Comparison of ENCODE assay signal across 8 cellular contexts in the genomic region with DNA sequence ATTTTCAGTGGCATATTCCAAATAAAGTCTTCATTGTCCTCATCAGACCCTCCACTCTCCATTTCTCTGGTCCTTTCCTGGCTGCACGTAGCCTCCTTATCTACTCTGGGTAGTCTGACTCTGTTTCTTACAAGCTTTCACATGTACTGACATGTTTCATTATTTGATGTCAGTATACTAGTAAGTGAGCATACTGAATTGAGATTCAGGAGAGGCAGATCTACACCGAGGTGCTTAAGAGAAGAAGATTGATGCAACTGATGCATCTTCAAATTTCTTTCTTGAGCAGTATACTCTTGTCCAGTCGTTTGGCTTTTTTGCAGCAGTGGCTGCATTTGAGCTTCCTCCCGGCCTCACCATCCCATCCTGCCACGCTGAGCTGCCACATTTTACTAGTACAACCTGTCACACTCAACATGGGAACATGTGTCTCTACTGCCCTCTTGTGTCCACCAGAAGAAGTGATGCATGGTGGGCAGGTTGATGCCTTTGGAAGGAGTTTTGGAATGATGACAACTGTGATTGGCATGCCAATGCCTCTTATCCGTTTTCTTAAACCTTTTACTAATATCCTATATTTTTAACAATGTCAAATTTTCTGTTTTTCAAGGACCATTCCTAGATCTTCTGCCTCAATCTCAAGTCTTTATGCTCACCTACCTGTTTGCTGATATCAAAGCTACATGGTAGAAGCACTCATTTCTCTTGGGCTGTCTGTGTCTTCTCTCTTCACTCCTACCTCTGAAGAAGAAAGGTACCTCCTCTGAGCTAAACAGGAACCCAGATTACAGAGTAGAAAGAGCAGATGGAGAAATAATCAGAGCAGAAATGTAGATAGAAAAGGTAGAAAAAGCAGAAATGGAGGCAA. TPM values are rescaled to one million over a fixed set of nuclear protein-coding genes. Genes with fewer than 3 reads are reported as not detected.
A peak's percentile ranks its signal among the peaks of the same experiment; 100 is the strongest.
DNase-seq lines count a peak whose midpoint lies in the region; ATAC-seq and TF ChIP-seq lines count a peak whose summit lies in the region.

No MANE protein-coding gene starts in this region.

- TF ChIP-seq CTCF in foreskin keratinocyte (conservative IDR thresholded peaks at IDR 0.05), result peak; percentile 83
- peak; percentile 50 to 61 (median 54) for TF ChIP-seq CTCF in uterus (IDR thresholded peaks at IDR 0.05)

- H3K27ac ChIP-seq in foreskin keratinocyte, result no peak overlapping the region
- H3K27ac ChIP-seq in uterus, result no peak overlapping the region

- no peaks in the 10 kb centered on the region for H3K4me1 ChIP-seq in foreskin keratinocyte
- H3K4me1 ChIP-seq in uterus, result no peaks in the 10 kb centered on the region

- DNase-seq in GM04504 (ENCODE audit: low read depth) (peak; percentile 24), H4 (ENCODE audit: low spot score) (peak; percentile 78), Kasumi-1 (lab: John Stamatoyannopoulos, UW) (peak; percentile 69 to 79), RPMI7951 (ENCODE audit: low read depth) (peak; percentile 70), foreskin keratinocyte (peak; percentile 40 to 66), posterior cingulate gyrus (peak in 6 of 10 donors; percentile 20 to 89 (median 46)), uterus (peak in 1 of 2 donors; percentile 17)
- DNase-seq in activated T-helper 1 cell treated with anti-CD3 and anti-CD28 coated beads, Interleukin-2, amount 50 U/mL, for 16 hours (ENCODE audit: low read depth in 1 of 2, low spot score in 1 of 2), result peak; percentile 25 to 27

- H3K4me3 ChIP-seq in uterus, result no peak overlapping the region

- H3K9me3 ChIP-seq in uterus, result no peaks in the 10 kb centered on the region

- TF ChIP-seq POLR2A in uterus (IDR thresholded peaks at IDR 0.05), result no peak

- H3K27me3 ChIP-seq in foreskin keratinocyte, result no peaks in the 10 kb centered on the region
- no peaks in the 10 kb centered on the region for H3K27me3 ChIP-seq in uterus

- intact Hi-C loops in posterior cingulate gyrus (cut with DNase I) (loop anchor here (1.0 to 5.0 kb wide), 2 partner anchors 253 to 428 kb away; no protein-coding TSS in a partner anchor), uterus (cut with DNase I; ENCODE audit: low total_unique reads) (no loop called here)

- no peaks in the 10 kb centered on the region for H3K36me3 ChIP-seq in uterus

- peak; percentile 93 for ATAC-seq in foreskin keratinocyte

RNA-seq across cellular contexts. Expression of gene GUCA1C, which starts 38.7 kb away (rescaled TPM):
- total RNA-seq in H4 (2014; rRNA removed; shearing (Covaris generic)), result not detected in 2 replicates
- not detected in 2 replicates for total RNA-seq in RPMI7951 (2014; rRNA removed; shearing (Covaris generic))
- total RNA-seq in foreskin keratinocyte (0.28 TPM in 1 of 2 replicates, not detected in the other), uterus (not detected)
- 0.08 and 0.43 TPM in 2 replicates for polyA plus RNA-seq in foreskin keratinocyte
